Comparison of ENCODE assay signal across 11 cellular contexts in the genomic region with DNA sequence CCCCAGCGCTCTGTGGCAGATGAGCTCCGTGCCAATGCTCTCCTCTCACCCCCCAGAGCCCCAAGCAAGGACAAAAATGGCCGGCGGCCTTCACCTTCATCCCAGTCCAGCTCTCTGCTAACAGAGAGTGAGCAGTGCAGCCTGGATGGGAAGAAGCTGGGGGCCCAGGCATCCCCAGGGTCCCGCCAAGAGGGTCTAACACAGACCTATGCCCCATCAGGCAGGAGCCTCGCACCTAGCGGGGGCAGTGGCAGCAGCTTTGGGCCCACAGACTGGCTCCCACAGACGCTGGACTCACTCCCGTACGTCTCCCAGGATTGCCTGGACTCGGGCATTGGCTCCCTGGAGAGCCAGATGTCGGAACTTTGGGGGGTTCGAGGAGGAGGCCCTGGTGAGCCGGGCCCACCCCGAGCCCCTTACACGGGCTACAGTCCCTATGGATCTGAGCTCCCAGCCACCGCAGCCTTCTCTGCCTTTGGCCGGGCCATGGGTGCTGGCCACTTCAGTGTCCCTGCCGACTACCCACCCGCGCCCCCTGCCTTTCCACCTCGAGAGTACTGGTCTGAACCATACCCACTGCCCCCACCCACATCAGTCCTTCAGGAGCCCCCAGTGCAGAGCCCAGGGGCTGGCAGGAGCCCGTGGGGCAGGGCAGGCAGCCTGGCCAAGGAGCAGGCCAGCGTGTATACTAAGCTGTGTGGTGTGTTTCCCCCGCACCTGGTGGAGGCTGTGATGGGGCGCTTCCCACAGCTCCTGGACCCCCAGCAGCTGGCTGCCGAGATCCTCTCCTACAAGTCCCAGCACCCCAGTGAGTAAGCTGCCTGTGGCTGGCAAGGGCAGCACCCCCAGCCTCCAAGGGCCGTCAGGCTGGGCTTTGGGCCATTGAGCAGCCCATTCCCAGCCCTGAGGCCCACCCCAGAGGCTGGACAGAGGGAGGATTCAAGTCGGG. TPM values are rescaled to one million over a fixed set of nuclear protein-coding genes. Genes with fewer than 3 reads are reported as not detected.
DNase-seq lines count a peak whose midpoint lies in the region; ATAC-seq and TF ChIP-seq lines count a peak whose summit lies in the region.
"Had no signal": no experiment of that assay in that cellular context is flagged by ENCODE, and none has a peak within 500 bp of the region (broad histone marks: within the 10 kb centered on the region; RNA-seq: fewer than 3 reads in every experiment).

No MANE protein-coding gene starts in this region.

- H3K27ac ChIP-seq in CD4-positive, CD25-positive, alpha-beta regulatory T cell (ENCODE audit: insufficient read depth, low read length, poor library complexity, severe bottlenecking), result peak overlapping the region; percentile 44
- H3K27ac ChIP-seq in RWPE1, result peak overlapping the region; percentile 100
- peak overlapping the region; percentile 83 to 93 for H3K27ac ChIP-seq in coronary artery
- H3K27ac ChIP-seq in prostate gland, result peak overlapping the region; percentile 94 to 97
- no peak overlapping the region for H3K27ac ChIP-seq in PC-3 (ENCODE audit: low read length)

- WGBS in prostate gland, result 87% methylated on average over 29 of the region's 29 CpGs

- H4K20me1 ChIP-seq in PC-3 (ENCODE audit: low read length), result no peaks in the 10 kb centered on the region; the same call in 1 of the 2 replicates

- no peak overlapping the region for H2AFZ ChIP-seq in PC-3 (ENCODE audit: low read length)

- no peaks in the 10 kb centered on the region for H3F3A ChIP-seq in PC-3 (ENCODE audit: low read length, unreplicated experiment)

- no TSS peak for BruUV-seq in PC-3 (replicated peaks; lab: Mats Ljungman, UMichigan)

- no peak overlapping the region for H3K9ac ChIP-seq in PC-3 (ENCODE audit: low read length)

- intact Hi-C loops in prostate gland (cut with DNase I), result no loop called here
- intact Hi-C loops in PC-3 (cut with micrococcal nuclease), result no loop called here

- H3K4me2 ChIP-seq in PC-3 (ENCODE audit: low read length), result no peak overlapping the region

- no peak for DNase-seq in CD4-positive, CD25-positive, alpha-beta regulatory T cell
- DNase-seq in RWPE1 (ENCODE audit: low spot score), result no peak
- peak; percentile 71 for DNase-seq in coronary artery (ENCODE audit: low spot score)
- DNase-seq in prostate gland (ENCODE audit: low spot score), result no peak
- no peak for DNase-seq in GM13976 (ENCODE audit: low spot score)
- no peak for DNase-seq in iPS-NIHi11 (ENCODE audit: low spot score)
- no peak for DNase-seq in PC-3
- DNase-seq: H9, NCI-H1105 treated with DMSO at 0.1 percent for 48 hours, NCI-H524 treated with DMSO at 0.1 percent for 48 hours, SIG-M5 had no signal

- no peak overlapping the region for H3K4me3 ChIP-seq in CD4-positive, CD25-positive, alpha-beta regulatory T cell (ENCODE audit: low read depth, low read length)
- H3K4me3 ChIP-seq in coronary artery (no peak overlapping the region), prostate gland (no peak overlapping the region), PC-3 (ENCODE audit: low read length) (no peak overlapping the region)

- H3K79me2 ChIP-seq in PC-3 (ENCODE audit: low read length), result peaks cover 41% of the 10 kb centered on the region

- no peak for ATAC-seq in CD4-positive, CD25-positive, alpha-beta regulatory T cell (ENCODE audit: low read depth in 2 of 2)
- no peak for ATAC-seq in PC-3

- peaks cover 6 to 64% (median 31%) of the 10 kb centered on the region in 4 donors for H3K4me1 Mint-ChIP-seq in CD4-positive, CD25-positive, alpha-beta regulatory T cell

- peaks cover 0 to 1% (median 0%) of the 10 kb centered on the region in 7 donors for H3K9me3 Mint-ChIP-seq in CD4-positive, CD25-positive, alpha-beta regulatory T cell
- H3K9me3 Mint-ChIP-seq: H9 had no signal

- TF ChIP-seq POLR2A in prostate gland (IDR thresholded peaks at IDR 0.05), result no peak

- POLR2A ChIA-PET in RWPE1 (lab: Yijun Ruan, JAX; ENCODE audit: low non-redundant PET) (no interaction called here), PC-3 (lab: Charles Lee; ENCODE audit: unreplicated experiment) (no interaction called here)

- no peaks in the 10 kb centered on the region for H3K9me2 ChIP-seq in PC-3 (replicated peaks; ENCODE audit: low read length)

- no peak for TF ChIP-seq CTCF in RWPE1 (conservative IDR thresholded peaks at IDR 0.05; ENCODE audit: low read depth)
- no peak for TF ChIP-seq CTCF in coronary artery (IDR thresholded peaks at IDR 0.05)
- no peak for TF ChIP-seq CTCF in prostate gland (IDR thresholded peaks at IDR 0.05)
- no peak for TF ChIP-seq CTCF in GM13976 (IDR thresholded peaks at IDR 0.05; ENCODE audit: borderline replicate concordance, control extremely low read depth, extremely low read depth, insufficient read depth, missing control alignments)
- TF ChIP-seq CTCF in PC-3 (conservative IDR thresholded peaks at IDR 0.05; ENCODE audit: low read depth, low read length), result no peak

- peak overlapping the region; percentile 89 to 99 (median 91) for H3K27ac Mint-ChIP-seq in CD4-positive, CD25-positive, alpha-beta regulatory T cell

- CTCF ChIA-PET in RWPE1 (lab: Yijun Ruan, JAX) (no interaction called here), PC-3 (lab: Charles Lee) (no interaction called here)

- H3K9me3 ChIP-seq in CD4-positive, CD25-positive, alpha-beta regulatory T cell (ENCODE audit: control insufficient read depth in 2 of 2, low read length in 2 of 2), result no peaks in the 10 kb centered on the region
- H3K9me3 ChIP-seq in prostate gland (no peaks in the 10 kb centered on the region), PC-3 (ENCODE audit: low read length) (no peaks in the 10 kb centered on the region)

- H3K36me3 Mint-ChIP-seq in CD4-positive, CD25-positive, alpha-beta regulatory T cell, result peaks cover 26% of the 10 kb centered on the region

- H3K27me3 ChIP-seq in CD4-positive, CD25-positive, alpha-beta regulatory T cell (ENCODE audit: control insufficient read depth, insufficient read depth, low read length), result no peaks in the 10 kb centered on the region
- H3K27me3 ChIP-seq in prostate gland (replicated peaks; ENCODE audit: insufficient read depth) (no peaks in the 10 kb centered on the region), PC-3 (ENCODE audit: low read length) (no peaks in the 10 kb centered on the region)

- no peaks in the 10 kb centered on the region for H3K27me3 Mint-ChIP-seq in CD4-positive, CD25-positive, alpha-beta regulatory T cell

- peaks cover 49% of the 10 kb centered on the region for H3K4me1 ChIP-seq in CD4-positive, CD25-positive, alpha-beta regulatory T cell (ENCODE audit: control insufficient read depth, insufficient read depth, low read length, poor library complexity, severe bottlenecking)
- peaks cover 62% of the 10 kb centered on the region for H3K4me1 ChIP-seq in prostate gland (replicated peaks)
- peaks cover 54% of the 10 kb centered on the region for H3K4me1 ChIP-seq in PC-3 (ENCODE audit: insufficient read depth, low read length)

- peak overlapping the region in 2 of 4 donors; percentile 73 to 98 for H3K4me3 Mint-ChIP-seq in CD4-positive, CD25-positive, alpha-beta regulatory T cell
- H3K4me3 Mint-ChIP-seq: H9 had no signal

- H3K36me3 ChIP-seq in CD4-positive, CD25-positive, alpha-beta regulatory T cell (ENCODE audit: control insufficient read depth, insufficient read depth, low read length), result peaks cover 56% of the 10 kb centered on the region
- peaks cover 36 to 42% of the 10 kb centered on the region in 2 donors for H3K36me3 ChIP-seq in prostate gland
- H3K36me3 ChIP-seq in PC-3 (ENCODE audit: low read depth, low read length), result peaks cover 39% of the 10 kb centered on the region

- in situ Hi-C loops in GM13976 (cut with MboI; ENCODE audit: low sequenced_read_pairs, unreplicated experiment), result no loop called here

RNA-seq across cellular contexts. Expression of gene ZC3H12A, which starts 8.7 kb away (rescaled TPM):
- total RNA-seq in CD4-positive, CD25-positive, alpha-beta regulatory T cell, result 205 TPM
- 10 to 100 TPM in 3 of 4 donors, 1 to 10 TPM in 1; 9.9 to 16.7 (median 13.1) TPM for polyA plus RNA-seq in CD4-positive, CD25-positive, alpha-beta regulatory T cell
- 10 to 100 TPM; 74.4 to 97.1 TPM for total RNA-seq in prostate gland
- 45.3 and 65.1 TPM in 2 replicates for total RNA-seq in PC-3 (2014; rRNA removed)

RNA-seq across cellular contexts. Expression of gene MEAF6, which starts 31.5 kb away (rescaled TPM):
- total RNA-seq in CD4-positive, CD25-positive, alpha-beta regulatory T cell, result 52.3 TPM
- 100 to 1,000 TPM; 143 to 163 (median 150) TPM for polyA plus RNA-seq in CD4-positive, CD25-positive, alpha-beta regulatory T cell
- total RNA-seq in prostate gland (100 to 1,000 TPM; 175 to 252 TPM), PC-3 (2014; rRNA removed) (87.0 and 90.9 TPM in 2 replicates)
